In the genomic region with DNA sequence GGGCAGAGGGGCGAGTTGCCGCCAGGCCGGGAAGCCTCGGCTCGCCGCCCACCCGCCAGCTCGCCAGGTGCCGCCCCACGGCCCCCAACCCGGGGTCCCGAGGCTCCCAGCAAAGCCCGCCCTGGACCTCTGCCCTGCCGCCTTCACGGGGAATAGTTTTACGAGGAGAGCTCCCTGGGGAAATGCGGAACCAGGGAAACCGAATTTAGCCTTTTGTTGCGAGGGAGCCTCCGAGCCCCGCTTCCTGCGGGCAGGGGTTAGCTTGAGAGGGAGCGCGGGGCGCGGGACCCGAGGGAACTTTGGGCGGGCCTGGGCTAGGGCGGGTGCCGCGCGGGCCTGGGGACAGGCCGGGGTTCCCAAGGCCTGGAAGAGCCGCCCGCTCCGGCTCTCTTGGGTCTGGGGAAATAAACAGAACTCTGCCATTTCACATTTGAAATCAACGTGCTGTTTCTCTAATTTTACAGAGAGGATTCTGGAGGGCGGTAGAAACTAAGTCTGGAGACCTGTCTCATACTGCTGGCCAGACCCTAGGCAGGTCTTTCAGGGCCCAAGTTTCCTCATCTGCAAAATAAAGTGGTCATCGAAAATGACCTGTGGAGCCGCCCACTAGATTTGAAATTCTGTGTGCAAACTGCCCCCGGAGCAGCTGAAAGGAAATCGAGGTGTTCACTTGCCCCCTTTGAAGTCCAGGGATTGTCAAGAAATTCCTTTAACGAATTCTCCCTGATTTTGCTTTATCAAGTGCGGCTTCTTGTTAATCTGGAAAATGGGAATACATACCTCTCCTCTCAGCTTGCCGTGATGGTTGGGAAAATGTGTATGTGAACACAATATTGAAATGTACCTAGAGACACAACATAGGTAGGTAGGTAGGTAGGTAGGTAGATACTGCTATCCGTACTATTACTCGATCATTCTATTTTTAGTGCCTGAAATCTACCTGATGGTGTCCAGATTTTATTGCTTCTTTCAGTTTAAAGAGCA, we compare ENCODE assay signal across 1 cellular context.
TF ChIP-seq lines count a peak whose summit lies in the region.

No MANE protein-coding gene starts in this region.

TF ChIP-seq in SK-N-SH treated with all-trans-retinoic acid at 6 μM for 48 hours, 23 proteins besides CTCF, POLR2A, EP300 and RAD21 (continued from another document):
- TF ChIP-seq POU6F1 (CRISPR knock-in tag; IDR thresholded peaks at IDR 0.05; ENCODE audit: borderline replicate concordance, low read depth) (no peak), ZNF565 (CRISPR knock-in tag; conservative IDR thresholded peaks at IDR 0.05; ENCODE audit: low read depth) (no peak), TOX (CRISPR knock-in tag; IDR thresholded peaks at IDR 0.05; ENCODE audit: borderline replicate concordance) (no peak)
